1 cellular context compared by ENCODE assay signal in genomic region chr12:63779498-63780481, GRCh38.
TF ChIP-seq lines count a peak whose summit lies in the region.

Gene RXYLT1, plus strand, starts transcription at chr12:63779909. Its CDS starts 52 bp downstream, at chr12:63779961.

TF ChIP-seq in K562, 482 proteins besides CTCF, POLR2A, EP300 and RAD21 (continued from another document):
- TF ChIP-seq E2F5 (CRISPR knock-in tag; IDR thresholded peaks at IDR 0.05) (no peak), BCL6 (CRISPR knock-in tag; IDR thresholded peaks at IDR 0.05) (no peak), MYC (IDR thresholded peaks at IDR 0.05; ENCODE audit: low read depth, low read length) (peak; percentile 82), MYC (CRISPR knock-in tag; IDR thresholded peaks at IDR 0.05; ENCODE audit: borderline replicate concordance, low read depth) (peak; percentile 66; the same call in 1 of the 2 replicates), ZNF253 (CRISPR knock-in tag; conservative IDR thresholded peaks at IDR 0.05) (no peak), POLR3G (IDR thresholded peaks at IDR 0.05; ENCODE audit: extremely low read depth, insufficient read length, insufficient replicate concordance) (no peak), KLF6 (CRISPR knock-in tag; IDR thresholded peaks at IDR 0.05; ENCODE audit: borderline replicate concordance) (no peak), CC2D1A (IDR thresholded peaks at IDR 0.05) (no peak), POLR2G (IDR thresholded peaks at IDR 0.05; ENCODE audit: low read depth, low read length) (peak; percentile 94), ZNF766 (CRISPR knock-in tag; conservative IDR thresholded peaks at IDR 0.05) (peak; percentile 32; the same call in 1 of the 2 replicates), CEBPZ (IDR thresholded peaks at IDR 0.05; ENCODE audit: borderline replicate concordance, low read depth, low read length) (no peak), ZNF239 (CRISPR knock-in tag; IDR thresholded peaks at IDR 0.05) (no peak), POLR2B (IDR thresholded peaks at IDR 0.05; ENCODE audit: low read depth, partially characterized antibody) (peak; percentile 56), ZNF512 (tag; IDR thresholded peaks at IDR 0.05) (no peak), TAF1 (IDR thresholded peaks at IDR 0.05; ENCODE audit: control insufficient read depth, extremely low read depth, insufficient read depth, low read length, severe bottlenecking) (peak; percentile 52), EP400 (IDR thresholded peaks at IDR 0.05) (peak; percentile 90), CHD7 (IDR thresholded peaks at IDR 0.05; ENCODE audit: low read depth, low read length) (no peak), ZFX (CRISPR knock-in tag; IDR thresholded peaks at IDR 0.05) (peak; percentile 78), ZNF232 (CRISPR knock-in tag; IDR thresholded peaks at IDR 0.05) (no peak), SNRNP70 (optimal IDR thresholded peaks at IDR 0.05; ENCODE audit: low read depth, low read length) (no peak), PRDM10 (IDR thresholded peaks at IDR 0.05; ENCODE audit: partially characterized antibody) (peak; percentile 78)
